ENCODE assay signal across 24 cellular contexts in the genomic region with DNA sequence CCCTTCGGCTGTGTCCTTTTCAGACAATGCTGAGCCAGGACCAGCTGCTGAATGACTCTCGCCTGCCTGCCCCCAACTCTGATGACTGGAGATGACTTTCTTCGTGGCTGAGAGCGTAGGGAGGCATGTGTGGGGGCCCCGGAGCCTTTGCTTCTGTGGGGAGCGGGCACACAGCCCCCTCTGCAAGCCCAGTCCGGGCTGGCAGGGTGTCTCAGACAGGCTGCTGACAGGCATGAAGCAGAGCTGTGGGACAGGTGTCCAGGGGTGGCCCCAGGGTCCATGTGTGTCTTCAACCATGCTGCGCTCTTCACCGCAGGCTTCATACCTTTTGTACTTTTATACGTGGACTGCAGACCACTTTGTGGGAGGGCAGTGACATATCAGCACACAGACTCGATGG. TPM values are rescaled to one million over a fixed set of nuclear protein-coding genes. Genes with fewer than 3 reads are reported as not detected.
DNase-seq lines count a peak whose midpoint lies in the region; ATAC-seq and TF ChIP-seq lines count a peak whose summit lies in the region.
"Had no signal": no experiment of that assay in that cellular context is flagged by ENCODE, and none has a peak within 500 bp of the region (broad histone marks: within the 10 kb centered on the region; RNA-seq: fewer than 3 reads in every experiment).

No MANE protein-coding gene starts in this region.

- no peaks in the 10 kb centered on the region for H3K79me2 ChIP-seq in Karpas-422 (ENCODE audit: low read length)

- no peak overlapping the region for H3K9ac ChIP-seq in Karpas-422 (ENCODE audit: low read length)
- H3K9ac ChIP-seq: neural progenitor cell had no signal

- 70 to 75% methylated on average over 11 of the region's 11 CpGs for WGBS in heart right ventricle, 2 donors

- no peak overlapping the region for H3K4me3 Mint-ChIP-seq in T-helper 2 cell treated with Interferon-gamma antibody and Interleukin-4, amounts not matched to agents 5 μg/mL and 100 μg/mL, for 36 hours
- H3K4me3 Mint-ChIP-seq: activated CD4-positive, alpha-beta memory T cell treated with anti-CD3 and anti-CD28 coated beads for 36 hours; activated naive CD8-positive, alpha-beta T cell treated with anti-CD3 and anti-CD28 coated beads, Interleukin-2, amount 50 U/mL, for 24 hours; CD4-positive, CD25-positive, alpha-beta regulatory T cell; IgD-negative memory B cell; neural progenitor cell had no signal

- no peak for DNase-seq in heart right ventricle
- DNase-seq in mucosa of descending colon: no peak
- DNase-seq in T-helper 2 cell treated with Interferon-gamma antibody and Interleukin-4, amounts not matched to agents 5 μg/mL and 100 μg/mL, for 36 hours (ENCODE audit: low spot score): no peak
- DNase-seq in DMS114 treated with DMSO at 0.1 percent for 48 hours (lab: John Stamatoyannopoulos, UW; ENCODE audit: unreplicated experiment): no peak
- no peak for DNase-seq in Karpas-422
- DNase-seq: activated CD4-positive, CD25-positive, alpha-beta regulatory T cell; activated gamma-delta T cell; activated naive CD8-positive, alpha-beta T cell treated with anti-CD3 and anti-CD28 coated beads, Interleukin-2, amount 50 U/mL, for 24 hours; esophagus squamous epithelium; NCI-H2029 treated with DMSO at 0.1 percent for 48 hours; stimulated activated CD4-positive, alpha-beta T cell treated with anti-CD3 and anti-CD28 coated beads, Interleukin-2, amount 100 ng/mL, for 24 hours; T-helper 9 cell had no signal

- H3K27ac ChIP-seq in cingulate gyrus (ENCODE audit: low read depth, low read length) (peak overlapping the region; percentile 31), heart right ventricle (peak overlapping the region in 9 of 10 donors; percentile 25 to 71 (median 70)), temporal lobe (ENCODE audit: low read depth, low read length) (peak overlapping the region; percentile 53), Karpas-422 (ENCODE audit: low read length) (no peak overlapping the region)
- H3K27ac ChIP-seq: lower lobe of right lung, neural progenitor cell, thoracic aorta had no signal

- no peaks in the 10 kb centered on the region for H3K9me3 Mint-ChIP-seq in T-helper 2 cell treated with Interferon-gamma antibody and Interleukin-4, amounts not matched to agents 5 μg/mL and 100 μg/mL, for 36 hours
- H3K9me3 Mint-ChIP-seq: activated CD4-positive, alpha-beta memory T cell treated with anti-CD3 and anti-CD28 coated beads for 36 hours; activated naive CD8-positive, alpha-beta T cell treated with anti-CD3 and anti-CD28 coated beads, Interleukin-2, amount 50 U/mL, for 24 hours; CD4-positive, CD25-positive, alpha-beta regulatory T cell; IgD-negative memory B cell; neural progenitor cell had no signal

- H3K27me3 ChIP-seq in heart right ventricle (no peaks in the 10 kb centered on the region), Karpas-422 (ENCODE audit: low read length) (no peaks in the 10 kb centered on the region)
- H3K27me3 ChIP-seq: esophagus squamous epithelium, neural progenitor cell had no signal

- H3K27me3 Mint-ChIP-seq in T-helper 2 cell treated with Interferon-gamma antibody and Interleukin-4, amounts not matched to agents 5 μg/mL and 100 μg/mL, for 36 hours (ENCODE audit: low read depth): no peaks in the 10 kb centered on the region
- H3K27me3 Mint-ChIP-seq: activated CD4-positive, alpha-beta memory T cell treated with anti-CD3 and anti-CD28 coated beads for 36 hours; activated naive CD8-positive, alpha-beta T cell treated with anti-CD3 and anti-CD28 coated beads, Interleukin-2, amount 50 U/mL, for 24 hours; CD4-positive, CD25-positive, alpha-beta regulatory T cell; IgD-negative memory B cell; progenitor cell of endocrine pancreas had no signal

- H3K36me3 ChIP-seq in heart right ventricle (peaks cover 0 to 51% (median 29%) of the 10 kb centered on the region in 9 donors), mucosa of descending colon (ENCODE audit: low read depth) (peaks cover 4% of the 10 kb centered on the region), Karpas-422 (ENCODE audit: insufficient read depth, low read length) (no peaks in the 10 kb centered on the region)
- H3K36me3 ChIP-seq: neural progenitor cell had no signal

- H3K4me3 ChIP-seq in heart right ventricle: no peak overlapping the region
- no peak overlapping the region for H3K4me3 ChIP-seq in mucosa of descending colon
- H3K4me3 ChIP-seq in Karpas-422 (ENCODE audit: low read length): no peak overlapping the region
- H3K4me3 ChIP-seq: esophagus squamous epithelium, lower lobe of right lung, neural progenitor cell, skin epidermis, thoracic aorta had no signal

- intact Hi-C loops in heart right ventricle (cut with DNase I) (loop anchor here in 6 of 10 donors (1.0 to 10.0 kb wide), 7 partner anchors 82 to 212 kb away; partner anchors contain the start of gene PPFIBP2 (in 3 of the 6)), mucosa of descending colon (cut with DNase I, micrococcal nuclease) (no loop called here)

- H3K4me1 ChIP-seq in heart right ventricle: peaks cover 0 to 19% (median 12%) of the 10 kb centered on the region in 9 donors
- H3K4me1 ChIP-seq in mucosa of descending colon (ENCODE audit: low read depth): no peaks in the 10 kb centered on the region
- no peaks in the 10 kb centered on the region for H3K4me1 ChIP-seq in Karpas-422 (ENCODE audit: low read length)
- H3K4me1 ChIP-seq: esophagus squamous epithelium, lower lobe of right lung, neural progenitor cell had no signal

- H2AFZ ChIP-seq in Karpas-422 (ENCODE audit: low read length): no peak overlapping the region
- H2AFZ ChIP-seq: neural progenitor cell had no signal

- H3K9me2 ChIP-seq in Karpas-422 (replicated peaks; ENCODE audit: insufficient read depth, low read length): no peaks in the 10 kb centered on the region

- H3K9me3 ChIP-seq in heart right ventricle (no peaks in the 10 kb centered on the region), mucosa of descending colon (no peaks in the 10 kb centered on the region), Karpas-422 (ENCODE audit: low read length) (no peaks in the 10 kb centered on the region)
- H3K9me3 ChIP-seq: esophagus squamous epithelium, lower lobe of right lung, thoracic aorta had no signal

- TF ChIP-seq CTCF in heart right ventricle (IDR thresholded peaks at IDR 0.05) (no peak), mucosa of descending colon (IDR thresholded peaks at IDR 0.05) (no peak)

- no peaks in the 10 kb centered on the region for H4K20me1 ChIP-seq in Karpas-422 (ENCODE audit: insufficient read depth, low read depth, low read length)

- no peaks in the 10 kb centered on the region for H3K4me1 Mint-ChIP-seq in T-helper 2 cell treated with Interferon-gamma antibody and Interleukin-4, amounts not matched to agents 5 μg/mL and 100 μg/mL, for 36 hours (ENCODE audit: low read depth)
- H3K4me1 Mint-ChIP-seq: activated naive CD8-positive, alpha-beta T cell treated with anti-CD3 and anti-CD28 coated beads, Interleukin-2, amount 50 U/mL, for 24 hours; CD4-positive, CD25-positive, alpha-beta regulatory T cell; IgD-negative memory B cell had no signal

- ATAC-seq in heart right ventricle (peak in 5 of 8 donors; percentile 29 to 48 (median 34)), mucosa of descending colon (peak; percentile 12)

- no peak overlapping the region for H3K4me2 ChIP-seq in Karpas-422 (ENCODE audit: low read depth, low read length, poor library complexity, severe bottlenecking)
- H3K4me2 ChIP-seq: neural progenitor cell had no signal

- no peaks in the 10 kb centered on the region for H3K36me3 Mint-ChIP-seq in T-helper 2 cell treated with Interferon-gamma antibody and Interleukin-4, amounts not matched to agents 5 μg/mL and 100 μg/mL, for 36 hours (ENCODE audit: low read depth)
- H3K36me3 Mint-ChIP-seq: neural progenitor cell had no signal

- H3K27ac Mint-ChIP-seq in T-helper 2 cell treated with Interferon-gamma antibody and Interleukin-4, amounts not matched to agents 5 μg/mL and 100 μg/mL, for 36 hours: no peak overlapping the region
- H3K27ac Mint-ChIP-seq: activated CD4-positive, alpha-beta memory T cell treated with anti-CD3 and anti-CD28 coated beads for 36 hours; activated naive CD8-positive, alpha-beta T cell treated with anti-CD3 and anti-CD28 coated beads, Interleukin-2, amount 50 U/mL, for 24 hours; CD4-positive, CD25-positive, alpha-beta regulatory T cell had no signal

RNA-seq across cellular contexts. Expression of gene CYB5R2, which starts 16.6 kb away (rescaled TPM):
- total RNA-seq in heart right ventricle (1 to 10 TPM in 7 of 10 donors, under 1 TPM in 3; 0.36 to 1.7 (median 1.1) TPM), mucosa of descending colon (1 to 10 TPM; 2.3 to 7.0 (median 6.3) TPM), temporal lobe (2.2 TPM)
- 1 to 10 TPM; 1.7 to 2.8 TPM for polyA plus RNA-seq in heart right ventricle
- not detected in 2 replicates for total RNA-seq in Karpas-422 (2014; rRNA removed; shearing (Covaris generic); ENCODE audit: low replicate concordance)
- total RNA-seq: CD4-positive, CD25-positive, alpha-beta regulatory T cell; OCI-LY7 had no signal

RNA-seq across cellular contexts. Expression of gene OVCH2, which starts 49.6 kb away (rescaled TPM):
- total RNA-seq in heart right ventricle (not detected), mucosa of descending colon (not detected), temporal lobe (not detected)
- polyA plus RNA-seq in heart right ventricle: not detected
- total RNA-seq in Karpas-422 (2014; rRNA removed; shearing (Covaris generic); ENCODE audit: low replicate concordance): not detected in 2 replicates
- total RNA-seq: activated CD4-positive, alpha-beta memory T cell treated with anti-CD3 and anti-CD28 coated beads for 36 hours; CD4-positive, CD25-positive, alpha-beta regulatory T cell; frontal cortex; OCI-LY7; progenitor cell of endocrine pancreas had no signal
- polyA plus RNA-seq: CD4-positive, CD25-positive, alpha-beta regulatory T cell; IgD-negative memory B cell had no signal

Comparison
In these comparisons a context has a peak if more than half of its experiments do, and no peak if none do; other contexts are left out.
1. intact Hi-C loops: an anchor here in heart right ventricle (1.0 to 10.0 kb wide); none called in mucosa of descending colon.